In the genomic region with DNA sequence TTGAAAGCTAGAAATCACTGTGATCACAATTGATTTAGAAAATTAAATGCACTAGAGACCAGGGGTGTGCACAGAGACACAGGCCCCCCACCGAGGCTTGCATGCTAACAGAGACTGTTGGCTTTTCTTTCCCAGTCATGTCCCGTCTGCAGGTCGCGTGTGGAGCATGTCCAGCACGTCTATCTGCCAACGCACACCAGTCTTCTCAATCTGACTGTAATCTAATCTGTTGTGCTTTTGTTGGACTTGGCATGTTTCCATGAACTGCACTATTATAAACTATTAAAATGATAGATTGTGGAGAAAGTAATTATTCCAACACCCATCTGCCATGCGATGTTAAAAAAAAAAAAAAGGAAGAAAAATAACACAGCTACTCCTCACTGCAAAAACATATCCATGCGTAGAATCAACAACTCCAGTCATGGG, we compare ENCODE assay signal across 18 cellular contexts. TPM values are rescaled to one million over a fixed set of nuclear protein-coding genes. Genes with fewer than 3 reads are reported as not detected.
DNase-seq lines count a peak whose midpoint lies in the region; FAIRE-seq and TF ChIP-seq lines count a peak whose summit lies in the region.
"Had no signal": no experiment of that assay in that cellular context is flagged by ENCODE, and none has a peak within 500 bp of the region (broad histone marks: within the 10 kb centered on the region; RNA-seq: fewer than 3 reads in every experiment).

No MANE protein-coding gene starts in this region.

- H3K79me2 ChIP-seq in astrocyte (ENCODE audit: insufficient read depth, low read length) (no peaks in the 10 kb centered on the region), osteoblast (ENCODE audit: insufficient read depth, low read length) (no peaks in the 10 kb centered on the region)

- H3K27ac Mint-ChIP-seq in astrocyte (ENCODE audit: unreplicated experiment), result no peak overlapping the region
- H3K27ac Mint-ChIP-seq: activated CD4-positive, alpha-beta memory T cell treated with anti-CD3 and anti-CD28 coated beads for 36 hours; activated T-helper 17 cell treated with anti-CD3 and anti-CD28 coated beads, Interleukin-2, amount 50 U/mL, for 72 hours; B cell had no signal

- H3K9me3 Mint-ChIP-seq in astrocyte (ENCODE audit: unreplicated experiment), result no peaks in the 10 kb centered on the region
- H3K9me3 Mint-ChIP-seq: activated CD4-positive, alpha-beta memory T cell treated with anti-CD3 and anti-CD28 coated beads for 36 hours; activated T-helper 17 cell treated with anti-CD3 and anti-CD28 coated beads, Interleukin-2, amount 50 U/mL, for 72 hours; natural killer cell treated with Interleukin-12 subunit alpha and Interleukin-12 subunit beta and Interleukin-15 and Interleukin-18, amount 100 ng/mL, for 72 hours had no signal

- H3K4me1 ChIP-seq in astrocyte (ENCODE audit: insufficient read depth, low read length) (no peaks in the 10 kb centered on the region), osteoblast (ENCODE audit: insufficient read depth, low read length) (no peaks in the 10 kb centered on the region)

- H4K20me1 ChIP-seq in astrocyte (ENCODE audit: insufficient read depth, low read length), result no peaks in the 10 kb centered on the region
- H4K20me1 ChIP-seq in osteoblast (ENCODE audit: insufficient read depth, low read length), result no peaks in the 10 kb centered on the region

- H3K4me3 Mint-ChIP-seq in astrocyte (ENCODE audit: unreplicated experiment), result no peak overlapping the region
- H3K4me3 Mint-ChIP-seq: activated CD4-positive, alpha-beta memory T cell treated with anti-CD3 and anti-CD28 coated beads for 36 hours; activated T-helper 17 cell treated with anti-CD3 and anti-CD28 coated beads, Interleukin-2, amount 50 U/mL, for 72 hours; B cell; natural killer cell treated with Interleukin-12 subunit alpha and Interleukin-12 subunit beta and Interleukin-15 and Interleukin-18, amount 100 ng/mL, for 72 hours had no signal

- H3K4me1 Mint-ChIP-seq in astrocyte (ENCODE audit: low read depth, unreplicated experiment), result peaks cover 8% of the 10 kb centered on the region
- H3K4me1 Mint-ChIP-seq: B cell had no signal

- no peaks in the 10 kb centered on the region for H3K9me3 ChIP-seq in astrocyte (ENCODE audit: insufficient read depth, low read depth, low read length)
- no peaks in the 10 kb centered on the region for H3K9me3 ChIP-seq in osteoblast (ENCODE audit: low read depth, low read length)

- H3K27ac ChIP-seq in astrocyte (ENCODE audit: low read depth, low read length), result peak overlapping the region; percentile 36
- H3K27ac ChIP-seq in osteoblast (ENCODE audit: low read depth, low read length), result peak overlapping the region; percentile 51

- H3K27me3 ChIP-seq in astrocyte (ENCODE audit: insufficient read depth, low read length) (no peaks in the 10 kb centered on the region), osteoblast (ENCODE audit: insufficient read depth, low read length) (no peaks in the 10 kb centered on the region)

- peaks cover 47% of the 10 kb centered on the region for H3K36me3 Mint-ChIP-seq in astrocyte (ENCODE audit: low read depth, unreplicated experiment)

- DNase-seq in DMS153 treated with DMSO at 0.1 percent for 48 hours (lab: John Stamatoyannopoulos, UW; ENCODE audit: unreplicated experiment), result peak; percentile 66
- peak; percentile 88 for DNase-seq in NCI-H1694 (lab: John Stamatoyannopoulos, UW)
- DNase-seq in astrocyte (ENCODE audit: low read depth), result peak; percentile 51
- no peak for DNase-seq in osteoblast (ENCODE audit: insufficient read length, low spot score, missing footprints)
- DNase-seq in HK-2 (ENCODE audit: unreplicated experiment), result no peak
- DNase-seq in stimulated activated CD8-positive, alpha-beta memory T cell treated with anti-CD3 and anti-CD28 coated beads, Interleukin-4, amount 100 ng/mL, for 48 hours, result no peak
- DNase-seq in HUDEP-2 (lab: John Stamatoyannopoulos, UW; ENCODE audit: unreplicated experiment in 76 of 76), result no peak
- DNase-seq in activated gamma-delta T cell (lab: John Stamatoyannopoulos, UW), result no peak
- DNase-seq: activated CD4-positive, alpha-beta memory T cell treated with anti-CD3 and anti-CD28 coated beads for 36 hours; effector CD4-positive, alpha-beta T cell; GOT3; NCI-H510A; stimulated activated naive CD8-positive, alpha-beta T cell treated with anti-CD3 and anti-CD28 coated beads, Interleukin-15, Interleukin-2, amounts not matched to agents 100 U/mL and 50 U/mL, for 24 hours; T1000 had no signal

- no peak overlapping the region for H3K4me2 ChIP-seq in astrocyte (ENCODE audit: low read length)
- no peak overlapping the region for H3K4me2 ChIP-seq in osteoblast (ENCODE audit: insufficient read depth, low read length)

- H3K9ac ChIP-seq in astrocyte (ENCODE audit: low read length), result no peak overlapping the region

- FAIRE-seq in astrocyte (lab: Jason Lieb, UNC), result no peak
- FAIRE-seq: G401.6 had no signal

- no peaks in the 10 kb centered on the region for H3K27me3 Mint-ChIP-seq in astrocyte (ENCODE audit: low read depth, unreplicated experiment)
- H3K27me3 Mint-ChIP-seq: activated CD4-positive, alpha-beta memory T cell treated with anti-CD3 and anti-CD28 coated beads for 36 hours; activated T-helper 17 cell treated with anti-CD3 and anti-CD28 coated beads, Interleukin-2, amount 50 U/mL, for 72 hours; B cell; natural killer cell treated with Interleukin-12 subunit alpha and Interleukin-12 subunit beta and Interleukin-15 and Interleukin-18, amount 100 ng/mL, for 72 hours had no signal

- H3K4me3 ChIP-seq in astrocyte (ENCODE audit: insufficient read depth, low read depth, low read length) (no peak overlapping the region), osteoblast (ENCODE audit: insufficient read depth, low read length) (no peak overlapping the region)

- no peak for TF ChIP-seq CTCF in astrocyte (IDR thresholded peaks at IDR 0.05; ENCODE audit: insufficient read depth, low read depth, low read length)
- no peak for TF ChIP-seq CTCF in osteoblast (IDR thresholded peaks at IDR 0.05; ENCODE audit: extremely low read depth, low read depth, low read length)

- H2AFZ ChIP-seq in astrocyte (ENCODE audit: low read depth, low read length) (no peak overlapping the region), osteoblast (ENCODE audit: low read length) (no peak overlapping the region)

- H3K36me3 ChIP-seq in astrocyte (ENCODE audit: insufficient read depth, low read length) (no peaks in the 10 kb centered on the region), osteoblast (ENCODE audit: insufficient read depth, low read length) (peaks cover 4% of the 10 kb centered on the region)

RNA-seq across cellular contexts. Expression of gene MYLIP, which starts 17.7 kb away (rescaled TPM):
- total RNA-seq in astrocyte (12.5 and 12.9 TPM in 2 replicates), osteoblast (10.1 and 13.8 TPM in 2 replicates)

Comparison
In these comparisons a context has a peak if more than half of its experiments do, and no peak if none do; other contexts are left out.
1. DNase-seq: peak in DMS153 treated with DMSO at 0.1 percent for 48 hours (single experiment), NCI-H1694 (single experiment) and astrocyte (single experiment); none in osteoblast (single experiment), HK-2 (single experiment), stimulated activated CD8-positive, alpha-beta memory T cell treated with anti-CD3 and anti-CD28 coated beads, Interleukin-4, amount 100 ng/mL, for 48 hours (single experiment), HUDEP-2 (0 of 76) and activated gamma-delta T cell (single experiment).